Comparison of ENCODE assay signal across 15 cellular contexts in the genomic region with DNA sequence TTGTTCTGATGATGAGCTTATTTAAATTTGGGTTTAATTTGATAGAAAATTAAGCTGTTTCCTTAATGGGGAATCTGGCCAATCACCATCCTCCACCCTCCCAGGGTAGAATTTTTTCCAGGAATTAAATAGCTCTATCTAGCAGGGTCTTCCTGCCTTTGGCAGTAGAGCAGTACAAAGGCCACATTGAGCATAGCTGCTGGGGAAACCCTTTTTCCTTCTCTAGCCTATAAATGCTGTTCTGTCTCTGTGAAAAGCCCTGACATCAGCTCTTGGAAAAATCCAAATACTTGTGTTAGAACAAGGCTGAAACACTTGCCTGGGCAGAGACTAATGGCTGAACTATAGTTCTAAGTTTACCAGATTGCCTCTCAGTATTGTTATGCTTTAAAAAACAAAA. TPM values are rescaled to one million over a fixed set of nuclear protein-coding genes. Genes with fewer than 3 reads are reported as not detected.
A peak's percentile ranks its signal among the peaks of the same experiment; 100 is the strongest.
DNase-seq lines count a peak whose midpoint lies in the region; FAIRE-seq and TF ChIP-seq lines count a peak whose summit lies in the region.
"Had no signal": no experiment of that assay in that cellular context is flagged by ENCODE, and none has a peak within 500 bp of the region (broad histone marks: within the 10 kb centered on the region; RNA-seq: fewer than 3 reads in every experiment).

No MANE protein-coding gene starts in this region.

- dilution Hi-C loops in keratinocyte (cut with MboI; ENCODE audit: extremely low pct_ligation_motif_present, low sequenced_read_pairs) = no loop called here

- CTCF ChIA-PET in Calu3 (lab: Charles Lee) = interaction anchor here (0.9 to 2.0 kb wide), 4 partner anchors 10 to 512 kb away, joined by 3 to 10 read pairs (median 4); partner anchors contain the start of gene ARHGEF12
- CTCF ChIA-PET in activated naive CD4-positive, alpha-beta T cell treated with anti-CD3 and anti-CD28 coated beads for 36 hours (lab: Charles Lee) = no interaction called here

- DNase-seq in Calu3 (peak; percentile 9), chondrocyte (ENCODE audit: low spot score) (no peak), keratinocyte (ENCODE audit: low read depth, low spot score) (no peak), osteocyte (ENCODE audit: extremely low spot score, unreplicated experiment) (no peak), OCI-M1 (lab: John Stamatoyannopoulos, UW) (no peak), hepatic stellate cell (ENCODE audit: low spot score) (no peak)
- DNase-seq in activated naive CD4-positive, alpha-beta T cell treated with anti-CD3 and anti-CD28 coated beads for 36 hours = no peak
- no peak for DNase-seq in activated CD4-positive, CD25-positive, alpha-beta regulatory T cell (lab: John Stamatoyannopoulos, UW)
- DNase-seq: adrenal gland, DMS79 treated with DMSO at 0.1 percent for 48 hours, Karpas-422, NCI-H2107, RPMI8226, testis had no signal

- H2AFZ ChIP-seq in keratinocyte (ENCODE audit: control insufficient read depth, low read length) = no peak overlapping the region

- no peak overlapping the region for H3K9ac ChIP-seq in keratinocyte (ENCODE audit: control insufficient read depth, extremely low read depth, insufficient read depth, low read length)

- peaks cover 47% of the 10 kb centered on the region for H3K79me2 ChIP-seq in keratinocyte (ENCODE audit: control insufficient read depth, insufficient read depth, low read length)

- H3K4me1 ChIP-seq in keratinocyte (ENCODE audit: control insufficient read depth, extremely low read depth, insufficient read depth, low read length) = peaks cover 31% of the 10 kb centered on the region

- H3K36me3 ChIP-seq in keratinocyte (ENCODE audit: control insufficient read depth in 2 of 2, extremely low read depth in 1 of 2, insufficient read depth in 2 of 2, low read length in 2 of 2) = peaks cover 0 to 3% of the 10 kb centered on the region in 2 experiments
- H3K36me3 ChIP-seq: adrenal gland had no signal

- H3K4me3 Mint-ChIP-seq in Calu3 (ENCODE audit: low read depth, unreplicated experiment) (no peak overlapping the region), chondrocyte (ENCODE audit: unreplicated experiment) (no peak overlapping the region), osteocyte (ENCODE audit: unreplicated experiment) (no peak overlapping the region)
- H3K4me3 Mint-ChIP-seq in activated naive CD4-positive, alpha-beta T cell treated with anti-CD3 and anti-CD28 coated beads for 36 hours = no peak overlapping the region

- TF ChIP-seq CTCF in Calu3 (IDR thresholded peaks at IDR 0.05; ENCODE audit: unreplicated experiment) = no peak
- no peak for TF ChIP-seq CTCF in chondrocyte (IDR thresholded peaks at IDR 0.05)
- TF ChIP-seq CTCF in keratinocyte (optimal IDR thresholded peaks at IDR 0.05 in 1 of 3, IDR thresholded peaks at IDR 0.05 in 1 of 3, conservative IDR thresholded peaks at IDR 0.05 in 1 of 3; ENCODE audit: extremely low read depth in 1 of 3, insufficient read depth in 2 of 3, low read length in 3 of 3) = no peak
- TF ChIP-seq CTCF in osteocyte (IDR thresholded peaks at IDR 0.05) = no peak

- H3K27ac Mint-ChIP-seq in Calu3 (ENCODE audit: unreplicated experiment) (no peak overlapping the region), chondrocyte (ENCODE audit: unreplicated experiment) (peak overlapping the region; percentile 29), osteocyte (ENCODE audit: unreplicated experiment) (peak overlapping the region; percentile 75)
- H3K27ac Mint-ChIP-seq in activated naive CD4-positive, alpha-beta T cell treated with anti-CD3 and anti-CD28 coated beads for 36 hours = no peak overlapping the region

- no TSS peak for BruUV-seq in Calu3 (replicated peaks; lab: Mats Ljungman, UMichigan)

- H3K9me1 ChIP-seq in keratinocyte (ENCODE audit: control insufficient read depth, extremely low read depth, insufficient read depth, low read length) = no peaks in the 10 kb centered on the region

- H3K4me3 ChIP-seq in keratinocyte (ENCODE audit: control insufficient read depth in 2 of 3, extremely low read depth in 1 of 3, insufficient read depth in 2 of 3, low read depth in 1 of 3, low read length in 3 of 3) = no peak overlapping the region
- H3K4me3 ChIP-seq: adrenal gland, testis had no signal

- peaks cover 4% of the 10 kb centered on the region for H4K20me1 ChIP-seq in keratinocyte (ENCODE audit: control insufficient read depth, extremely low read depth, insufficient read depth, low read length)

- no peaks in the 10 kb centered on the region for H3K27me3 ChIP-seq in keratinocyte (ENCODE audit: control insufficient read depth, extremely low read depth, insufficient read depth, low read length)
- H3K27me3 ChIP-seq: adrenal gland, testis had no signal

- H3K27me3 Mint-ChIP-seq in Calu3 (ENCODE audit: unreplicated experiment) (no peaks in the 10 kb centered on the region), chondrocyte (ENCODE audit: low read depth) (no peaks in the 10 kb centered on the region), osteocyte (ENCODE audit: unreplicated experiment) (no peaks in the 10 kb centered on the region)
- peaks cover 32% of the 10 kb centered on the region for H3K27me3 Mint-ChIP-seq in activated naive CD4-positive, alpha-beta T cell treated with anti-CD3 and anti-CD28 coated beads for 36 hours (ENCODE audit: low read depth)

- H3K4me1 Mint-ChIP-seq in Calu3 (ENCODE audit: low read depth, unreplicated experiment) (peaks cover 32% of the 10 kb centered on the region), chondrocyte (ENCODE audit: low read depth) (peaks cover 53% of the 10 kb centered on the region), osteocyte (ENCODE audit: unreplicated experiment) (peaks cover 55% of the 10 kb centered on the region)
- no peaks in the 10 kb centered on the region for H3K4me1 Mint-ChIP-seq in activated naive CD4-positive, alpha-beta T cell treated with anti-CD3 and anti-CD28 coated beads for 36 hours (ENCODE audit: low read depth)

- no peak overlapping the region for H3K27ac ChIP-seq in keratinocyte (ENCODE audit: control insufficient read depth, insufficient read depth, low read length)
- H3K27ac ChIP-seq: testis, VCaP had no signal

- H3K9me3 ChIP-seq in keratinocyte (ENCODE audit: control insufficient read depth, low read depth, low read length) = no peaks in the 10 kb centered on the region
- H3K9me3 ChIP-seq: adrenal gland, testis had no signal

- intact Hi-C loops in Calu3 (cut with micrococcal nuclease; ENCODE audit: unreplicated experiment) = loop anchor here (5.0 kb wide), 1 partner anchor 36 kb away; no protein-coding TSS in a partner anchor
- intact Hi-C loops in activated naive CD4-positive, alpha-beta T cell treated with anti-CD3 and anti-CD28 coated beads for 36 hours (cut with micrococcal nuclease) = no loop called here

- no peak overlapping the region for H3K4me2 ChIP-seq in keratinocyte (ENCODE audit: control insufficient read depth, extremely low read depth, insufficient read depth, low read depth, low read length)

- H3K9me3 Mint-ChIP-seq in Calu3 (ENCODE audit: low read depth, unreplicated experiment) = peaks cover 11% of the 10 kb centered on the region
- peaks cover 5% of the 10 kb centered on the region for H3K9me3 Mint-ChIP-seq in chondrocyte (ENCODE audit: low read depth)
- peaks cover 18% of the 10 kb centered on the region for H3K9me3 Mint-ChIP-seq in osteocyte (ENCODE audit: unreplicated experiment)
- peaks cover 3% of the 10 kb centered on the region for H3K9me3 Mint-ChIP-seq in activated naive CD4-positive, alpha-beta T cell treated with anti-CD3 and anti-CD28 coated beads for 36 hours

- FAIRE-seq in keratinocyte (lab: Jason Lieb, UNC) = peak; percentile 62

- H3K36me3 Mint-ChIP-seq in Calu3 (ENCODE audit: insufficient read depth, unreplicated experiment) = no peaks in the 10 kb centered on the region
- H3K36me3 Mint-ChIP-seq in chondrocyte (ENCODE audit: low read depth) = peaks cover 2% of the 10 kb centered on the region
- peaks cover 6% of the 10 kb centered on the region for H3K36me3 Mint-ChIP-seq in osteocyte (ENCODE audit: unreplicated experiment)
- peaks cover 1% of the 10 kb centered on the region for H3K36me3 Mint-ChIP-seq in activated naive CD4-positive, alpha-beta T cell treated with anti-CD3 and anti-CD28 coated beads for 36 hours (ENCODE audit: low read depth)

RNA-seq across cellular contexts. Expression of gene ARHGEF12, which starts 55.1 kb away (rescaled TPM):
- total RNA-seq in Calu3 (2022) = 50.0 and 55.2 TPM in 2 replicates
- total RNA-seq in chondrocyte = 71.9 to 93.3 TPM (median 74.2 TPM) in 3 replicates
- polyA plus RNA-seq in keratinocyte = 22.1 to 28.8 TPM (median 25.3 TPM) in 3 replicates
- 60.7 TPM for polyA plus RNA-seq in keratinocyte (2011; ENCODE audit: low read depth)
- 19.6 and 29.9 TPM in 2 replicates for polyA plus RNA-seq in keratinocyte (2011; cell fraction: cytosol; rRNA removed)
- 32.0 and 36.7 TPM in 2 replicates for polyA plus RNA-seq in keratinocyte (2011; cell fraction: nucleus; rRNA removed)
- polyA plus RNA-seq in keratinocyte (2012; ENCODE audit: low replicate concordance) = 23.3 and 31.8 TPM in 2 replicates
- 31.0 to 127 TPM (median 68.3 TPM) in 3 replicates for polyA minus RNA-seq in keratinocyte
- 47.2 TPM for polyA minus RNA-seq in keratinocyte (2011; cell fraction: cytosol; rRNA and poly(A)+ RNA removed)
- polyA minus RNA-seq in keratinocyte (2011; cell fraction: nucleus; rRNA and poly(A)+ RNA removed) = 61.3 and 130 TPM in 2 replicates
- total RNA-seq in osteocyte = 114 and 118 TPM in 2 replicates
- 10 to 100 TPM; 15.4 to 16.5 TPM for total RNA-seq in activated naive CD4-positive, alpha-beta T cell treated with anti-CD3 and anti-CD28 coated beads for 36 hours

Comparison
In these comparisons a context has a peak if more than half of its experiments do, and no peak if none do; other contexts are left out.
1. H3K27ac Mint-ChIP-seq: peak in chondrocyte (single experiment) and osteocyte (single experiment); none in Calu3 (single experiment) and activated naive CD4-positive, alpha-beta T cell treated with anti-CD3 and anti-CD28 coated beads for 36 hours (single experiment).